27 cellular contexts compared by ENCODE assay signal in genomic region chr3:66033241-66034138, GRCh38. TPM values are rescaled to one million over a fixed set of nuclear protein-coding genes. Genes with fewer than 3 reads are reported as not detected.
A peak's percentile ranks its signal among the peaks of the same experiment; 100 is the strongest.
DNase-seq lines count a peak whose midpoint lies in the region; ATAC-seq, FAIRE-seq and TF ChIP-seq lines count a peak whose summit lies in the region.
"Had no signal": no experiment of that assay in that cellular context is flagged by ENCODE, and none has a peak within 500 bp of the region (broad histone marks: within the 10 kb centered on the region; RNA-seq: fewer than 3 reads in every experiment).

No MANE protein-coding gene starts in this region.

- CTCF ChIA-PET in H1 (lab: Charles Lee; ENCODE audit: partially characterized antibody) = interaction anchor here (0.5 to 2.2 kb wide), 5 partner anchors 9 to 1575 kb away, joined by 3 to 10 read pairs (median 4); no protein-coding TSS in a partner anchor

- TF ChIP-seq CTCF in HFFc6 (IDR thresholded peaks at IDR 0.05) (no peak), H1 (IDR thresholded peaks at IDR 0.05; ENCODE audit: control extremely low read depth in 1 of 3, insufficient read depth in 1 of 3, low read depth in 1 of 3, low read length in 3 of 3) (no peak)

- H3K79me1 ChIP-seq in H1 (ENCODE audit: low read depth, low read length) = peaks cover 16% of the 10 kb centered on the region

- peaks cover 71% of the 10 kb centered on the region for H3K4me1 Mint-ChIP-seq in HFFc6 (ENCODE audit: low read depth)

- H3K4me2 ChIP-seq in H1 (ENCODE audit: insufficient read depth in 1 of 2, low read depth in 2 of 2, low read length in 2 of 2) = no peak overlapping the region; a peak in 1 of 4 replicates
- H3K4me2 ChIP-seq: smooth muscle cell had no signal

- no peak overlapping the region for H4K91ac ChIP-seq in H1 (replicated peaks; ENCODE audit: insufficient read length, low read length)

- peaks cover 19 to 96% of the 10 kb centered on the region in 2 experiments for H3K79me2 ChIP-seq in H1 (ENCODE audit: control insufficient read depth in 1 of 2, insufficient read depth in 2 of 2, low read length in 2 of 2)

- no peak for TF ChIP-seq EP300 in H1 (IDR thresholded peaks at IDR 0.05; ENCODE audit: borderline replicate concordance in 1 of 2, low read depth in 2 of 2, low read length in 2 of 2)

- no peak overlapping the region for H2AFZ ChIP-seq in H1 (ENCODE audit: low read length)

- ATAC-seq in activated naive CD4-positive, alpha-beta T cell treated with anti-CD3 and anti-CD28 coated beads, Interleukin-2, amount 50 U/mL, for 72 hours = peak; percentile 48 to 84
- peak; percentile 37 for ATAC-seq in stimulated activated naive CD8-positive, alpha-beta T cell treated with anti-CD3 and anti-CD28 coated beads, Interleukin-15, Interleukin-2, amounts not matched to agents 100 U/mL and 50 U/mL, for 24 hours
- ATAC-seq: CD8-positive, alpha-beta T cell; natural killer cell; PC-3 had no signal

- no peak overlapping the region; the same call in 1 of the 2 replicates for H3K18ac ChIP-seq in H1 (ENCODE audit: extremely low read depth, low read length)

- TF ChIP-seq POLR2A in H1 (IDR thresholded peaks at IDR 0.05; ENCODE audit: control extremely low read depth in 1 of 2, low read depth in 2 of 2, low read length in 2 of 2) = no peak

- H3K4me3 Mint-ChIP-seq in HFFc6 = no peak overlapping the region
- H3K4me3 Mint-ChIP-seq: B cell; CD8-positive, alpha-beta T cell; natural killer cell; type B pancreatic cell had no signal

- no peak overlapping the region for H3K23ac ChIP-seq in H1 (ENCODE audit: insufficient read length)

- no peak overlapping the region for H3K14ac ChIP-seq in H1 (ENCODE audit: insufficient read length)

- peaks cover 0 to 3% (median 0%) of the 10 kb centered on the region in 4 experiments; a peak in 1 of 8 replicates for H3K36me3 ChIP-seq in H1 (ENCODE audit: control insufficient read depth in 2 of 4, insufficient read depth in 4 of 4, low read length in 3 of 4)
- H3K36me3 ChIP-seq: adrenal gland, brain microvascular endothelial cell had no signal

- H2BK20ac ChIP-seq in H1 (ENCODE audit: low read length) = no peak overlapping the region

- H3K4me1 ChIP-seq in H1 (replicated peaks in 1 of 4; ENCODE audit: control insufficient read depth in 3 of 4, insufficient read depth in 4 of 4, low read length in 3 of 4) = peaks cover 8 to 27% (median 19%) of the 10 kb centered on the region in 4 experiments; a peak in 6 of 7 replicates

- H2BK5ac ChIP-seq in H1 (ENCODE audit: low read depth, low read length) = no peak overlapping the region

- POLR2A ChIA-PET in H1 (lab: Charles Lee; ENCODE audit: partially characterized antibody) = interaction anchor here (1.2 to 1.5 kb wide), 2 partner anchors 18 to 28 kb away, joined by 3 to 4 read pairs; no protein-coding TSS in a partner anchor

- H3K27me3 Mint-ChIP-seq in HFFc6 (ENCODE audit: insufficient read depth) = no peaks in the 10 kb centered on the region
- H3K27me3 Mint-ChIP-seq: type B pancreatic cell had no signal

- H4K8ac ChIP-seq in H1 (ENCODE audit: extremely low read depth, insufficient read depth, low read length) = peak overlapping the region; percentile 20; the same call in 1 of the 2 replicates

- H2AK5ac ChIP-seq in H1 (ENCODE audit: low read depth, low read length) = no peak overlapping the region

- 80% methylated on average over 3 of the region's 3 CpGs; no CpG with 5 or more reads in 1 of the 2 experiments for WGBS in H1 (ENCODE audit: extremely low coverage in 1 of 2, insufficient coverage in 1 of 2, insufficient read length in 1 of 2, insufficient replicate concordance in 2 of 2, low coverage in 1 of 2, low lambda C conversion rate in 2 of 2, missing lambda C conversion rate in 1 of 2), 2 experiments

- H3K56ac ChIP-seq in H1 (replicated peaks; ENCODE audit: insufficient read length, low read depth, low read length) = no peak overlapping the region

- peaks cover 4 to 5% of the 10 kb centered on the region in 2 donors for H3K36me3 Mint-ChIP-seq in activated naive CD4-positive, alpha-beta T cell treated with anti-CD3 and anti-CD28 coated beads, Interleukin-2, amount 50 U/mL, for 72 hours
- peaks cover 26% of the 10 kb centered on the region for H3K36me3 Mint-ChIP-seq in HFFc6 (ENCODE audit: low read depth)
- H3K36me3 Mint-ChIP-seq: CD8-positive, alpha-beta T cell; natural killer cell had no signal

- FAIRE-seq in H1 (lab: Jason Lieb, UNC) = no peak
- FAIRE-seq: GM19239, islet of Langerhans had no signal

- H3K9me3 Mint-ChIP-seq in activated naive CD4-positive, alpha-beta T cell treated with anti-CD3 and anti-CD28 coated beads, Interleukin-2, amount 50 U/mL, for 72 hours = peaks cover 6 to 14% of the 10 kb centered on the region in 2 donors
- no peaks in the 10 kb centered on the region for H3K9me3 Mint-ChIP-seq in HFFc6
- H3K9me3 Mint-ChIP-seq: CD8-positive, alpha-beta T cell; natural killer cell had no signal

- no peak overlapping the region for H3K9ac ChIP-seq in H1 (replicated peaks in 1 of 4; ENCODE audit: extremely low read depth in 1 of 4, low read depth in 3 of 4, low read length in 3 of 4)

- H4K5ac ChIP-seq in H1 (ENCODE audit: insufficient read length, low read depth, low read length) = peak overlapping the region; percentile 65

- H4K20me1 ChIP-seq in H1 (replicated peaks in 1 of 2; ENCODE audit: control insufficient read depth in 1 of 2, insufficient read depth in 2 of 2, low read length in 2 of 2) = peaks cover 3 to 5% of the 10 kb centered on the region in 2 experiments

- no peaks in the 10 kb centered on the region for H3K27me3 ChIP-seq in H1 (replicated peaks in 1 of 4; ENCODE audit: control insufficient read depth in 3 of 4, extremely low read depth in 1 of 4, insufficient read depth in 3 of 4, low read length in 3 of 4)
- H3K27me3 ChIP-seq: adrenal gland, brain microvascular endothelial cell had no signal

- no peaks in the 10 kb centered on the region for H3K9me3 ChIP-seq in H1 (ENCODE audit: insufficient read depth in 2 of 2, low read depth in 1 of 2, low read length in 1 of 2)
- H3K9me3 ChIP-seq: adrenal gland had no signal

- peaks cover 13% of the 10 kb centered on the region for H3K23me2 ChIP-seq in H1 (ENCODE audit: low read depth, low read length)

- DNase-seq in activated naive CD4-positive, alpha-beta T cell treated with anti-CD3 and anti-CD28 coated beads, Interleukin-2, amount 50 U/mL, for 72 hours (ENCODE audit: low spot score in 2 of 2) = no peak
- no peak for DNase-seq in activated naive CD4-positive, alpha-beta T cell (lab: John Stamatoyannopoulos, UW)
- DNase-seq in HFFc6 = no peak
- DNase-seq in H1 (ENCODE audit: low read depth in 1 of 2, low spot score in 2 of 2) = peak in 1 of 2 experiments; percentile 43
- DNase-seq in stimulated activated naive CD8-positive, alpha-beta T cell treated with anti-CD3 and anti-CD28 coated beads, Interleukin-15, Interleukin-2, amounts not matched to agents 100 U/mL and 50 U/mL, for 24 hours = no peak
- DNase-seq in NCI-H345 (lab: John Stamatoyannopoulos, UW) = no peak
- no peak for DNase-seq in DMS153 (lab: John Stamatoyannopoulos, UW)
- no peak for DNase-seq in cerebellar nuclear complex (lab: John Stamatoyannopoulos, UW)
- DNase-seq: activated CD4-positive, alpha-beta T cell treated with anti-CD3 and anti-CD28 coated beads for 4 hours; activated effector memory CD4-positive, alpha-beta T cell treated with anti-CD3 and anti-CD28 coated beads, Interleukin-2, amount 50 U/mL, for 16 hours; adrenal gland; brain microvascular endothelial cell; CD8-positive, alpha-beta T cell; glutamatergic neuron; HCEC 1CT; midbrain; natural killer cell; NCI-H1436 treated with DMSO at 0.1 percent for 48 hours; NK-92 treated with Interleukin-12 subunit alpha and Interleukin-12 subunit beta, amount 100 ng/mL, for 24 hours; PC-3; stimulated activated CD4-positive, alpha-beta T cell treated with anti-CD3 and anti-CD28 coated beads, Interleukin-1b, Interleukin-23, amount 100 ng/mL, for 48 hours; substantia nigra had no signal

- H3K4me3 ChIP-seq in H1 (ENCODE audit: extremely low read depth in 1 of 4, insufficient read depth in 2 of 4, low read depth in 3 of 4, low read length in 4 of 4) = no peak overlapping the region
- H3K4me3 ChIP-seq: adrenal gland, smooth muscle cell had no signal

- no peak overlapping the region for H3K27ac ChIP-seq in H1 (ENCODE audit: low read depth, low read length)
- H3K27ac ChIP-seq: adrenal gland, brain microvascular endothelial cell had no signal

- no peak overlapping the region for H3K4ac ChIP-seq in H1 (replicated peaks; ENCODE audit: insufficient read length, low read depth, low read length)

- H2BK120ac ChIP-seq in H1 (replicated peaks; ENCODE audit: low read depth, low read length) = no peak overlapping the region

- no peak overlapping the region for H3K27ac Mint-ChIP-seq in activated naive CD4-positive, alpha-beta T cell treated with anti-CD3 and anti-CD28 coated beads, Interleukin-2, amount 50 U/mL, for 72 hours
- H3K27ac Mint-ChIP-seq in HFFc6 = peak overlapping the region; percentile 9; the same call in 1 of the 2 replicates
- H3K27ac Mint-ChIP-seq: B cell; CD8-positive, alpha-beta T cell; natural killer cell; type B pancreatic cell had no signal

- H2BK12ac ChIP-seq in H1 (ENCODE audit: low read depth, low read length) = peak overlapping the region; percentile 50; the same call in 1 of the 2 replicates

- H2BK15ac ChIP-seq in H1 (ENCODE audit: low read length) = no peak overlapping the region

- TF ChIP-seq RAD21 in H1 (IDR thresholded peaks at IDR 0.05 in 1 of 2, conservative IDR thresholded peaks at IDR 0.05 in 1 of 2; ENCODE audit: low read depth in 2 of 2, low read length in 2 of 2) = no peak

TF ChIP-seq in H1, 55 proteins besides CTCF, POLR2A, EP300 and RAD21:
- TF ChIP-seq CHD1 (IDR thresholded peaks at IDR 0.05; ENCODE audit: low read depth, low read length) = no peak
- TF ChIP-seq SRF (IDR thresholded peaks at IDR 0.05; ENCODE audit: low read depth, low read length) = no peak

RNA-seq across cellular contexts. Expression of gene MAGI1, which starts 5.2 kb away (rescaled TPM):
- under 1 TPM in 1 of 2 donors, not detected in 1; 0.39 TPM for total RNA-seq in activated naive CD4-positive, alpha-beta T cell treated with anti-CD3 and anti-CD28 coated beads, Interleukin-2, amount 50 U/mL, for 72 hours
- total RNA-seq in HFFc6 (2021; fragmentation: NEBNext Ultra II Directional; extraction: Animal tissue kit (Norgen Biotek cat#: 25700)) = 10 to 100 TPM; 21.1 to 30.5 (median 22.4) TPM
- total RNA-seq in H1 (2021; fragmentation: NEBNext Ultra II Directional; extraction: Animal tissue kit (Norgen Biotek cat#: 25700)) = 77.9 and 78.0 TPM in 2 replicates
- polyA plus RNA-seq in H1 (2011; rRNA removed) = 19.8 and 27.4 TPM in 2 replicates
- 35.7 TPM for polyA plus RNA-seq in H1 (2011; cell fraction: cytosol; rRNA removed)
- polyA plus RNA-seq in H1 (2011; cell fraction: nucleus; rRNA removed) = 52.0 TPM
- polyA plus RNA-seq in H1 (2012, experiment 1 of 2) = 36.7 to 49.8 TPM (median 41.1 TPM) in 4 replicates
- 1.9 TPM for polyA plus RNA-seq in H1 (2012, experiment 2 of 2)
- 28.1 TPM for polyA plus RNA-seq in H1 (2013, experiment 1 of 2)
- 28.5 TPM for polyA plus RNA-seq in H1 (2013, experiment 2 of 2)
- polyA minus RNA-seq in H1 (2011; rRNA and poly(A)+ RNA removed) = 127 and 157 TPM in 2 replicates
- 60.6 TPM for polyA minus RNA-seq in H1 (2011; cell fraction: cytosol; rRNA and poly(A)+ RNA removed)
- polyA minus RNA-seq in H1 (2011; cell fraction: nucleus; rRNA and poly(A)+ RNA removed) = 129 TPM
- total RNA-seq: CD8-positive, alpha-beta T cell; natural killer cell had no signal

Comparison
In these comparisons a context has a peak if more than half of its experiments do, and no peak if none do; other contexts are left out.
1. RNA of gene MAGI1, which starts 5.2 kb away (total RNA-seq): 77.9 to 78.0 TPM in H1 and 21.1 to 30.5 TPM in HFFc6; 0.39 TPM in activated naive CD4-positive, alpha-beta T cell treated with anti-CD3 and anti-CD28 coated beads, Interleukin-2, amount 50 U/mL, for 72 hours; every median in the first group is over 10 times any median in the second.